ENCODE assay signal across 17 cellular contexts in genomic region chr1:1553821-1554494, GRCh38. TPM values are rescaled to one million over a fixed set of nuclear protein-coding genes. Genes with fewer than 3 reads are reported as not detected.
"Had no signal": no experiment of that assay in that cellular context is flagged by ENCODE, and none has a peak within 500 bp of the region (broad histone marks: within the 10 kb centered on the region; RNA-seq: fewer than 3 reads in every experiment).

No MANE protein-coding gene starts in this region.

- ATAC-seq: activated CD8-positive, alpha-beta T cell treated with anti-CD3 and anti-CD28 coated beads, Interleukin-2, amount 10 ng/mL, durations not matched to agents 7 days and 5 days had no signal

- H3K4me1 ChIP-seq: left lung had no signal

- H3K27me3 ChIP-seq: dorsolateral prefrontal cortex, heart left ventricle, left lung, neutrophil, tibial artery had no signal

- H3K27ac ChIP-seq: neutrophil, SK-N-MC, tibial artery had no signal

- DNase-seq: activated CD4-positive, alpha-beta T cell treated with anti-CD3 and anti-CD28 coated beads, Interleukin-2, amount 10 ng/mL, durations not matched to agents 7 days and 5 days; activated CD4-positive, CD25-positive, alpha-beta regulatory T cell; activated CD8-positive, alpha-beta memory T cell treated with anti-CD3 and anti-CD28 coated beads, Interleukin-2, amount 50 U/mL, for 4 hours; activated CD8-positive, alpha-beta T cell treated with anti-CD3 and anti-CD28 coated beads, Interleukin-2, amount 10 ng/mL, durations not matched to agents 7 days and 5 days; activated effector memory CD4-positive, alpha-beta T cell treated with anti-CD3 and anti-CD28 coated beads, Interleukin-2, amount 50 U/mL, for 16 hours; activated T-cell treated with anti-CD3 and anti-CD28 coated beads, Interleukin-2, amount 50 U/mL, for 48 hours; erythroblast; heart left ventricle; left lung; stimulated activated naive CD4-positive, alpha-beta T cell treated with Interleukin-2 at 50 U/mL for 16 hours; tibial artery had no signal

- H3K9me3 ChIP-seq: heart left ventricle, left lung, neutrophil, tibial artery had no signal

- H3K36me3 Mint-ChIP-seq: activated naive CD4-positive, alpha-beta T cell treated with anti-CD3 and anti-CD28 coated beads, Interleukin-2, amount 50 U/mL, for 24 hours; brain had no signal

- H3K4me3 Mint-ChIP-seq: activated CD4-positive, alpha-beta T cell treated with anti-CD3 and anti-CD28 coated beads, Interleukin-2, amount 10 ng/mL, durations not matched to agents 7 days and 5 days; activated CD8-positive, alpha-beta T cell treated with anti-CD3 and anti-CD28 coated beads, Interleukin-2, amount 10 ng/mL, durations not matched to agents 7 days and 5 days; activated naive CD4-positive, alpha-beta T cell treated with anti-CD3 and anti-CD28 coated beads, Interleukin-2, amount 50 U/mL, for 24 hours had no signal

- H3K27ac Mint-ChIP-seq: activated CD4-positive, alpha-beta T cell treated with anti-CD3 and anti-CD28 coated beads, Interleukin-2, amount 10 ng/mL, durations not matched to agents 7 days and 5 days; activated CD8-positive, alpha-beta T cell treated with anti-CD3 and anti-CD28 coated beads, Interleukin-2, amount 10 ng/mL, durations not matched to agents 7 days and 5 days; activated naive CD4-positive, alpha-beta T cell treated with anti-CD3 and anti-CD28 coated beads, Interleukin-2, amount 50 U/mL, for 24 hours had no signal

- H3K27me3 Mint-ChIP-seq: activated CD4-positive, alpha-beta T cell treated with anti-CD3 and anti-CD28 coated beads, Interleukin-2, amount 10 ng/mL, durations not matched to agents 7 days and 5 days; activated naive CD4-positive, alpha-beta T cell treated with anti-CD3 and anti-CD28 coated beads, Interleukin-2, amount 50 U/mL, for 24 hours; brain had no signal

- H3K9me3 Mint-ChIP-seq: activated CD4-positive, alpha-beta T cell treated with anti-CD3 and anti-CD28 coated beads, Interleukin-2, amount 10 ng/mL, durations not matched to agents 7 days and 5 days; activated naive CD4-positive, alpha-beta T cell treated with anti-CD3 and anti-CD28 coated beads, Interleukin-2, amount 50 U/mL, for 24 hours; brain had no signal

- H3K4me3 ChIP-seq: heart left ventricle, left lung, SK-N-MC, tibial artery had no signal

RNA-seq across cellular contexts. Expression of gene TMEM240, which starts 13.5 kb away (rescaled TPM):
- total RNA-seq: myocyte had no signal
